8 cellular contexts compared by ENCODE assay signal in genomic region chr3:101778385-101779046, GRCh38. TPM values are rescaled to one million over a fixed set of nuclear protein-coding genes. Genes with fewer than 3 reads are reported as not detected.
A peak's percentile ranks its signal among the peaks of the same experiment; 100 is the strongest.
DNase-seq lines count a peak whose midpoint lies in the region; ATAC-seq, FAIRE-seq and TF ChIP-seq lines count a peak whose summit lies in the region.

No MANE protein-coding gene starts in this region.

- intact Hi-C loops in right lobe of liver (cut with DNase I) = no loop called here
- intact Hi-C loops in transverse colon (cut with DNase I; ENCODE audit: low total_unique reads) = no loop called here

- ATAC-seq in activated T-cell treated with anti-CD3 and anti-CD28 coated beads, Interleukin-2, amount 50 U/mL, for 72 hours (replicated peaks in 1 of 2) = no peak
- ATAC-seq in right lobe of liver (no peak), HG03159 (IDR thresholded peaks at IDR 0.05; ENCODE audit: unreplicated experiment) (no peak)

- H3K36me3 ChIP-seq in adipocyte (ENCODE audit: control insufficient read depth, insufficient read depth, low read length, severe bottlenecking) (peaks cover 4% of the 10 kb centered on the region), right lobe of liver (no peaks in the 10 kb centered on the region), transverse colon (no peaks in the 10 kb centered on the region)

- H3K36me3 Mint-ChIP-seq in activated T-cell treated with anti-CD3 and anti-CD28 coated beads, Interleukin-2, amount 50 U/mL, for 72 hours (ENCODE audit: insufficient read depth in 2 of 2) = peaks cover 0 to 5% of the 10 kb centered on the region in 2 donors

- TF ChIP-seq EP300 in transverse colon (IDR thresholded peaks at IDR 0.05; ENCODE audit: low read depth) = no peak

- no peaks in the 10 kb centered on the region for H3K27me3 ChIP-seq in adipocyte (replicated peaks; ENCODE audit: control insufficient read depth, insufficient read depth, low read length)
- H3K27me3 ChIP-seq in right lobe of liver = no peaks in the 10 kb centered on the region
- H3K27me3 ChIP-seq in transverse colon = no peaks in the 10 kb centered on the region

- WGBS in right lobe of liver (ENCODE audit: insufficient coverage, low coverage, low lambda C conversion rate, missing lambda C conversion rate) = 30% methylated on average over 20 of the region's 21 CpGs
- WGBS in transverse colon (ENCODE audit: low coverage in 1 of 2), 2 donors = 26 to 73% methylated on average over 5 to 21 of the region's 21 CpGs

- H3K4me3 Mint-ChIP-seq in activated T-cell treated with anti-CD3 and anti-CD28 coated beads, Interleukin-2, amount 50 U/mL, for 72 hours = peak overlapping the region; percentile 88 to 98

- FAIRE-seq in urothelium cell line (lab: Jason Lieb, UNC) = no peak

- no peaks in the 10 kb centered on the region for H3K27me3 Mint-ChIP-seq in activated T-cell treated with anti-CD3 and anti-CD28 coated beads, Interleukin-2, amount 50 U/mL, for 72 hours (ENCODE audit: low read depth)

- TF ChIP-seq POLR2A in right lobe of liver (IDR thresholded peaks at IDR 0.05) (no peak), transverse colon (IDR thresholded peaks at IDR 0.05) (no peak)

- H3K27ac Mint-ChIP-seq in activated T-cell treated with anti-CD3 and anti-CD28 coated beads, Interleukin-2, amount 50 U/mL, for 72 hours = peak overlapping the region; percentile 92

- no peaks in the 10 kb centered on the region for H3K9me3 ChIP-seq in adipocyte (ENCODE audit: control insufficient read depth, low read length)
- no peaks in the 10 kb centered on the region for H3K9me3 ChIP-seq in right lobe of liver
- no peaks in the 10 kb centered on the region for H3K9me3 ChIP-seq in transverse colon

- TF ChIP-seq CTCF in right lobe of liver (IDR thresholded peaks at IDR 0.05) (no peak), transverse colon (IDR thresholded peaks at IDR 0.05) (no peak)

- in situ Hi-C loops in transverse colon (cut with MboI; ENCODE audit: low pct_ligation_motif_present in 1 of 4, low pct_unique_long_range_greater_than_20kb in 1 of 4, low sequenced_read_pairs in 3 of 4) = no loop called here

- H3K4me1 Mint-ChIP-seq in activated T-cell treated with anti-CD3 and anti-CD28 coated beads, Interleukin-2, amount 50 U/mL, for 72 hours (ENCODE audit: low read depth) = peaks cover 39% of the 10 kb centered on the region

- DNase-seq in activated T-cell treated with anti-CD3 and anti-CD28 coated beads, Interleukin-2, amount 50 U/mL, for 72 hours = no peak
- no peak for DNase-seq in activated T-cell treated with anti-CD3 and anti-CD28 coated beads, Interleukin-2, amount 50 U/mL, for 1 hour
- DNase-seq in adipocyte (ENCODE audit: low read depth) = no peak
- no peak for DNase-seq in right lobe of liver
- DNase-seq in transverse colon = no peak
- no peak for DNase-seq in urothelium cell line (ENCODE audit: low spot score)
- no peak for DNase-seq in NCI-H524 (lab: John Stamatoyannopoulos, UW)

- peak overlapping the region in 2 of 3 donors; percentile 60 to 71 for H3K27ac ChIP-seq in right lobe of liver
- peak overlapping the region; percentile 86 to 93 (median 88) for H3K27ac ChIP-seq in transverse colon

- H3K9me3 Mint-ChIP-seq in activated T-cell treated with anti-CD3 and anti-CD28 coated beads, Interleukin-2, amount 50 U/mL, for 72 hours = no peaks in the 10 kb centered on the region

- H3K4me3 ChIP-seq in adipocyte (ENCODE audit: low read length) (peak overlapping the region; percentile 88), right lobe of liver (peak overlapping the region; percentile 68 to 83 (median 71)), transverse colon (peak overlapping the region; percentile 51 to 83 (median 78))

- peaks cover 21% of the 10 kb centered on the region for H3K4me1 ChIP-seq in adipocyte (ENCODE audit: control insufficient read depth, insufficient read depth, low read length)
- peaks cover 0 to 5% (median 0%) of the 10 kb centered on the region in 4 donors for H3K4me1 ChIP-seq in right lobe of liver
- H3K4me1 ChIP-seq in transverse colon = peaks cover 0 to 28% (median 8%) of the 10 kb centered on the region in 4 donors

- H3K9ac ChIP-seq in adipocyte (ENCODE audit: low read length) = peak overlapping the region; percentile 86

RNA-seq across cellular contexts. Expression of gene NXPE3, which starts 0.5 kb away (rescaled TPM):
- 10 to 100 TPM; 22.7 to 25.0 TPM for total RNA-seq in activated T-cell treated with anti-CD3 and anti-CD28 coated beads, Interleukin-2, amount 50 U/mL, for 72 hours
- total RNA-seq in right lobe of liver (1 to 10 TPM in 5 of 6 experiments, under 1 TPM in 1; 0.75 to 2.9 (median 1.7) TPM), transverse colon (1 to 10 TPM; 2.2 to 8.1 (median 2.9) TPM)

RNA-seq across cellular contexts. Expression of gene CEP97, which starts 54.1 kb away (rescaled TPM):
- total RNA-seq in activated T-cell treated with anti-CD3 and anti-CD28 coated beads, Interleukin-2, amount 50 U/mL, for 72 hours = 10 to 100 TPM; 19.2 to 23.5 TPM
- total RNA-seq in right lobe of liver (1 to 10 TPM; 2.2 to 3.8 (median 2.7) TPM), transverse colon (10 to 100 TPM in 1 of 4 donors, 1 to 10 TPM in 3; 1.1 to 22.1 (median 6.1) TPM)
